Comparison of ENCODE assay signal across 18 cellular contexts in the genomic region with DNA sequence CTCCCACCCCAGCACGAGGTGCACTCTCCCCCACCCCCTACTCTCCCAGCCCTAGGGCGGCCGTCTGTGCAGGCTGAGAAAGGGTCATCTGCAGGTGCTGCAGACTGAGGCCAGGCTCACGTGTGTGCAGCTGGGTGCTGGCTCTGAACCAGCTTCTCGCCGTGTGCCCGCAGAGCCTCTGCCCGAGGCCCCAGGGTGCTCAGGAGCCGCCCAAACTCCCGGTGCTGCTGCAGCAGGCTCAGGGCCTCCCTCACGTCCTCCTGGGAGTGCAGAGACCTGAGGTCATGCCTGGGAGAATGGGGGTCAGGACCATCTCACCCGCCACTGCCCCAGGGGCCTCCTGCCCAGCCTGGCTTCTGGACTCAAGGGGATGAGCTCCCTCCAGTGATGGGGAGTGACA.
"Had no signal": no experiment of that assay in that cellular context is flagged by ENCODE, and none has a peak within 500 bp of the region (broad histone marks: within the 10 kb centered on the region; RNA-seq: fewer than 3 reads in every experiment).

No MANE protein-coding gene starts in this region.

- H3K27ac ChIP-seq: heart left ventricle, neutrophil, ovary, prostate gland, thoracic aorta, vagina had no signal

- H3K4me3 ChIP-seq: heart left ventricle, ovary, prostate gland, thoracic aorta, vagina had no signal

- DNase-seq: activated B cell treated with CpG ODN at 0.5 μM for 24 hours; activated CD4-positive, alpha-beta T cell treated with anti-CD3 and anti-CD28 coated beads for 4 hours; activated CD4-positive, alpha-beta T cell treated with anti-CD3 and anti-CD28 coated beads, Interleukin-2, amount 50 U/mL, for 48 hours; activated CD8-positive, alpha-beta memory T cell treated with anti-CD3 and anti-CD28 coated beads, Interleukin-2, amount 50 U/mL, for 48 hours; activated naive CD4-positive, alpha-beta T cell treated with Interleukin-2 at 50 U/mL for 16 hours; activated naive CD8-positive, alpha-beta T cell treated with anti-CD3 and anti-CD28 coated beads, Interleukin-2, amount 10 ng/mL, durations not matched to agents 7 days and 5 days; activated T-cell treated with anti-CD3 and anti-CD28 coated beads, Interleukin-2, amount 50 U/mL, for 4 hours; effector CD4-positive, alpha-beta T cell; heart left ventricle; islet precursor cell; left cardiac atrium; ovary; stimulated activated CD4-positive, alpha-beta T cell treated with anti-CD3 and anti-CD28 coated beads, Interleukin-4, amount 100 ng/mL, for 1 hour; stimulated activated naive CD4-positive, alpha-beta T cell had no signal

- H3K9me3 ChIP-seq: heart left ventricle, neutrophil, ovary, prostate gland, thoracic aorta, vagina had no signal

- H3K27me3 ChIP-seq: ovary, vagina had no signal

- H3K36me3 ChIP-seq: heart left ventricle, neutrophil, ovary, prostate gland, thoracic aorta, vagina had no signal
